ENCODE assay signal across 9 cellular contexts in genomic region chr6:30557683-30557981, GRCh38. TPM values are rescaled to one million over a fixed set of nuclear protein-coding genes. Genes with fewer than 3 reads are reported as not detected.
DNase-seq lines count a peak whose midpoint lies in the region; ATAC-seq, FAIRE-seq and TF ChIP-seq lines count a peak whose summit lies in the region.
"Had no signal": no experiment of that assay in that cellular context is flagged by ENCODE, and none has a peak within 500 bp of the region (broad histone marks: within the 10 kb centered on the region; RNA-seq: fewer than 3 reads in every experiment).

No MANE protein-coding gene starts in this region.

- no peak for TF ChIP-seq CTCF in neural crest cell (conservative IDR thresholded peaks at IDR 0.05)

- peak overlapping the region; percentile 76 for H3K4me3 ChIP-seq in ectodermal cell (ENCODE audit: insufficient read depth, low read depth, low read length)

- peaks cover 7% of the 10 kb centered on the region for H3K36me3 Mint-ChIP-seq in neural crest cell (ENCODE audit: low read depth)

- peak overlapping the region; percentile 98 for H3K27ac ChIP-seq in ectodermal cell (ENCODE audit: insufficient read depth, low read depth, low read length, poor library complexity, severe bottlenecking)

- no peaks in the 10 kb centered on the region for H3K27me3 Mint-ChIP-seq in neural crest cell (ENCODE audit: low read depth)

- H3K27ac Mint-ChIP-seq in neural crest cell (ENCODE audit: unreplicated experiment), result peak overlapping the region; percentile 100

- no peak for FAIRE-seq in RCC 7860 (lab: Jason Lieb, UNC)
- FAIRE-seq: A204.1 had no signal

- peak overlapping the region; percentile 93 for H3K4me3 Mint-ChIP-seq in neural crest cell

- peaks cover 32% of the 10 kb centered on the region for H3K4me1 Mint-ChIP-seq in neural crest cell

- no peaks in the 10 kb centered on the region for H3K9me3 ChIP-seq in ectodermal cell (ENCODE audit: control insufficient read depth, low read length)

- peaks cover 24% of the 10 kb centered on the region for H3K36me3 ChIP-seq in ectodermal cell (ENCODE audit: control insufficient read depth, insufficient read depth, low read length)

- H3K4me1 ChIP-seq in ectodermal cell (ENCODE audit: control insufficient read depth, insufficient read depth, low read length), result peaks cover 9% of the 10 kb centered on the region

- 3 to 7% methylated on average over 6 of the region's 6 CpGs for WGBS in ectodermal cell, 2 experiments

- H3K27me3 ChIP-seq in ectodermal cell (ENCODE audit: control insufficient read depth, insufficient read depth, low read length, poor library complexity, severe bottlenecking), result no peaks in the 10 kb centered on the region

- no peaks in the 10 kb centered on the region for H3K9me3 Mint-ChIP-seq in neural crest cell

- peak; percentile 16 for DNase-seq in NCI-H2029 treated with DMSO at 0.1 percent for 48 hours (lab: John Stamatoyannopoulos, UW)
- no peak for DNase-seq in NCI-H2029 (lab: John Stamatoyannopoulos, UW)
- peak; percentile 29 for DNase-seq in RCC 7860 (ENCODE audit: low spot score)
- DNase-seq in neural crest cell (ENCODE audit: low read depth, low spot score), result no peak
- DNase-seq in 8988T, result no peak
- DNase-seq in NCI-H446 treated with DMSO at 0.1 percent for 48 hours (lab: John Stamatoyannopoulos, UW), result no peak

- ATAC-seq in GM18502 (IDR thresholded peaks at IDR 0.05; ENCODE audit: poor library complexity, unreplicated experiment), result no peak

RNA-seq across cellular contexts. Expression of gene PRR3, which starts 0.5 kb away (rescaled TPM):
- polyA plus RNA-seq in ectodermal cell (2013, experiment 1 of 4), result 32.9 TPM
- 33.7 TPM for polyA plus RNA-seq in ectodermal cell (2013, experiment 2 of 4)
- 28.4 TPM for polyA plus RNA-seq in ectodermal cell (2013, experiment 3 of 4)
- 33.3 TPM for polyA plus RNA-seq in ectodermal cell (2013, experiment 4 of 4)
- 41.4 and 41.5 TPM in 2 replicates for total RNA-seq in neural crest cell

RNA-seq across cellular contexts. Expression of gene GNL1, which starts 1.3 kb away (rescaled TPM):
- 72.7 TPM for polyA plus RNA-seq in ectodermal cell (2013, experiment 1 of 4)
- polyA plus RNA-seq in ectodermal cell (2013, experiment 2 of 4), result 61.9 TPM
- polyA plus RNA-seq in ectodermal cell (2013, experiment 3 of 4), result 43.5 TPM
- polyA plus RNA-seq in ectodermal cell (2013, experiment 4 of 4), result 43.3 TPM
- 71.0 and 71.6 TPM in 2 replicates for total RNA-seq in neural crest cell

RNA-seq across cellular contexts. Expression of gene ABCF1, which starts 13.6 kb away (rescaled TPM):
- 123 TPM for polyA plus RNA-seq in ectodermal cell (2013, experiment 1 of 4)
- 126 TPM for polyA plus RNA-seq in ectodermal cell (2013, experiment 2 of 4)
- polyA plus RNA-seq in ectodermal cell (2013, experiment 3 of 4), result 74.0 TPM
- polyA plus RNA-seq in ectodermal cell (2013, experiment 4 of 4), result 82.8 TPM
- 93.7 and 98.2 TPM in 2 replicates for total RNA-seq in neural crest cell

RNA-seq across cellular contexts. Expression of gene PPP1R10, which starts 59.4 kb away (rescaled TPM):
- polyA plus RNA-seq in ectodermal cell (2013, experiment 1 of 4), result 68.8 TPM
- 79.1 TPM for polyA plus RNA-seq in ectodermal cell (2013, experiment 2 of 4)
- 35.4 TPM for polyA plus RNA-seq in ectodermal cell (2013, experiment 3 of 4)
- 48.7 TPM for polyA plus RNA-seq in ectodermal cell (2013, experiment 4 of 4)
- 138 and 145 TPM in 2 replicates for total RNA-seq in neural crest cell

Comparison
In these comparisons a context has a peak if more than half of its experiments do, and no peak if none do; other contexts are left out.
1. DNase-seq: peak in NCI-H2029 treated with DMSO at 0.1 percent for 48 hours (single experiment) and RCC 7860 (single experiment); none in NCI-H2029 (single experiment), neural crest cell (single experiment), 8988T (single experiment) and NCI-H446 treated with DMSO at 0.1 percent for 48 hours (single experiment).